ENCODE assay signal across 8 cellular contexts in genomic region chr11:46351606-46352005, GRCh38. TPM values are rescaled to one million over a fixed set of nuclear protein-coding genes. Genes with fewer than 3 reads are reported as not detected.
DNase-seq lines count a peak whose midpoint lies in the region; ATAC-seq and TF ChIP-seq lines count a peak whose summit lies in the region.

No MANE protein-coding gene starts in this region.

- no peak for ATAC-seq in activated T-cell treated with anti-CD3 and anti-CD28 coated beads, Interleukin-2, amount 50 U/mL, for 4 hours

- peaks cover 77% of the 10 kb centered on the region for H3K4me1 Mint-ChIP-seq in activated T-cell treated with anti-CD3 and anti-CD28 coated beads, Interleukin-2, amount 50 U/mL, for 4 hours (ENCODE audit: low read depth)
- H3K4me1 Mint-ChIP-seq in activated naive CD8-positive, alpha-beta T cell (ENCODE audit: low read depth) = peaks cover 74% of the 10 kb centered on the region
- peaks cover 79 to 85% of the 10 kb centered on the region in 2 donors for H3K4me1 Mint-ChIP-seq in immature natural killer cell

- DNase-seq in activated T-cell treated with anti-CD3 and anti-CD28 coated beads, Interleukin-2, amount 50 U/mL, for 4 hours = no peak
- DNase-seq in activated T-cell treated with anti-CD3 and anti-CD28 coated beads for 4 hours = no peak
- DNase-seq in immature natural killer cell = no peak
- no peak for DNase-seq in suprapubic skin (ENCODE audit: low spot score in 2 of 2)
- DNase-seq in ureter (ENCODE audit: low spot score) = no peak
- no peak for DNase-seq in stimulated activated CD4-positive, alpha-beta T cell treated with anti-CD3 and anti-CD28 coated beads, Interleukin-1b, Interleukin-23, amount 100 ng/mL, for 48 hours
- no peak for DNase-seq in stimulated activated CD8-positive, alpha-beta memory T cell treated with anti-CD3 and anti-CD28 coated beads, Interleukin-4, amount 100 ng/mL, for 48 hours

- H3K4me1 ChIP-seq in suprapubic skin = peaks cover 74% of the 10 kb centered on the region

- peaks cover 4% of the 10 kb centered on the region for H3K36me3 Mint-ChIP-seq in activated T-cell treated with anti-CD3 and anti-CD28 coated beads, Interleukin-2, amount 50 U/mL, for 4 hours (ENCODE audit: insufficient read depth)
- peaks cover 3% of the 10 kb centered on the region for H3K36me3 Mint-ChIP-seq in activated naive CD8-positive, alpha-beta T cell
- H3K36me3 Mint-ChIP-seq in immature natural killer cell = peaks cover 0 to 10% (median 0%) of the 10 kb centered on the region in 3 donors

- H3K27ac ChIP-seq in suprapubic skin = peak overlapping the region; percentile 69

- no peaks in the 10 kb centered on the region for H3K27me3 ChIP-seq in suprapubic skin

- no peaks in the 10 kb centered on the region for H3K9me3 ChIP-seq in suprapubic skin

- no peaks in the 10 kb centered on the region for H3K27me3 Mint-ChIP-seq in activated T-cell treated with anti-CD3 and anti-CD28 coated beads, Interleukin-2, amount 50 U/mL, for 4 hours (ENCODE audit: low read depth)
- H3K27me3 Mint-ChIP-seq in activated naive CD8-positive, alpha-beta T cell = no peaks in the 10 kb centered on the region
- H3K27me3 Mint-ChIP-seq in immature natural killer cell (ENCODE audit: low read depth in 3 of 3) = peaks cover 10 to 21% (median 18%) of the 10 kb centered on the region in 3 donors

- 51% methylated on average over 5 of the region's 5 CpGs for WGBS in suprapubic skin

- H3K27ac Mint-ChIP-seq in activated naive CD8-positive, alpha-beta T cell = peak overlapping the region; percentile 84
- peak overlapping the region; percentile 70 to 96 (median 82) for H3K27ac Mint-ChIP-seq in immature natural killer cell

- no peak for TF ChIP-seq EP300 in suprapubic skin (IDR thresholded peaks at IDR 0.05)

- peak overlapping the region; percentile 80 for H3K4me3 Mint-ChIP-seq in activated T-cell treated with anti-CD3 and anti-CD28 coated beads, Interleukin-2, amount 50 U/mL, for 4 hours
- H3K4me3 Mint-ChIP-seq in activated naive CD8-positive, alpha-beta T cell = peak overlapping the region; percentile 82
- peak overlapping the region; percentile 67 to 99 (median 97) for H3K4me3 Mint-ChIP-seq in immature natural killer cell

- no peaks in the 10 kb centered on the region for H3K9me3 Mint-ChIP-seq in activated T-cell treated with anti-CD3 and anti-CD28 coated beads, Interleukin-2, amount 50 U/mL, for 4 hours
- H3K9me3 Mint-ChIP-seq in activated naive CD8-positive, alpha-beta T cell (ENCODE audit: low read depth) = no peaks in the 10 kb centered on the region
- no peaks in the 10 kb centered on the region for H3K9me3 Mint-ChIP-seq in immature natural killer cell

- TF ChIP-seq POLR2A in suprapubic skin (IDR thresholded peaks at IDR 0.05) = no peak

- no peaks in the 10 kb centered on the region for H3K36me3 ChIP-seq in suprapubic skin

- H3K4me3 ChIP-seq in suprapubic skin = peak overlapping the region; percentile 13

- TF ChIP-seq CTCF in suprapubic skin (IDR thresholded peaks at IDR 0.05) = no peak

RNA-seq across cellular contexts. Expression of gene DGKZ, which starts 4.3 kb away (rescaled TPM):
- total RNA-seq in activated T-cell treated with anti-CD3 and anti-CD28 coated beads, Interleukin-2, amount 50 U/mL, for 4 hours = 100 to 1,000 TPM; 112 to 122 (median 118) TPM
- 100 to 1,000 TPM in 1 of 3 donors, 10 to 100 TPM in 2; 40.7 to 120 (median 63.6) TPM for polyA plus RNA-seq in immature natural killer cell
- total RNA-seq in suprapubic skin = 10 to 100 TPM; 60.5 to 91.0 (median 73.4) TPM
- 76.3 TPM for total RNA-seq in ureter

RNA-seq across cellular contexts. Expression of gene MDK, which starts 29.9 kb away (rescaled TPM):
- total RNA-seq in activated T-cell treated with anti-CD3 and anti-CD28 coated beads, Interleukin-2, amount 50 U/mL, for 4 hours = 1 to 10 TPM; 2.1 to 3.0 (median 2.9) TPM
- polyA plus RNA-seq in immature natural killer cell = under 1 TPM in 1 of 3 donors, not detected in 2; 0.44 TPM
- total RNA-seq in suprapubic skin = 10 to 100 TPM in 3 of 4 donors, 1 to 10 TPM in 1; 9.1 to 22.6 (median 13.9) TPM
- 105 TPM for total RNA-seq in ureter

RNA-seq across cellular contexts. Expression of gene CHRM4, which starts 40.0 kb away (rescaled TPM):
- total RNA-seq in activated T-cell treated with anti-CD3 and anti-CD28 coated beads, Interleukin-2, amount 50 U/mL, for 4 hours = under 1 TPM; 0.13 to 0.52 (median 0.25) TPM
- polyA plus RNA-seq in immature natural killer cell = under 1 TPM in 2 of 3 donors, not detected in 1; 0.31 to 0.51 TPM
- total RNA-seq in suprapubic skin = 1 to 10 TPM in 3 of 4 donors, under 1 TPM in 1; 0.80 to 3.0 (median 2.6) TPM
- total RNA-seq in ureter = not detected
